Comparison of ENCODE assay signal across 1 cellular context in the genomic region with DNA sequence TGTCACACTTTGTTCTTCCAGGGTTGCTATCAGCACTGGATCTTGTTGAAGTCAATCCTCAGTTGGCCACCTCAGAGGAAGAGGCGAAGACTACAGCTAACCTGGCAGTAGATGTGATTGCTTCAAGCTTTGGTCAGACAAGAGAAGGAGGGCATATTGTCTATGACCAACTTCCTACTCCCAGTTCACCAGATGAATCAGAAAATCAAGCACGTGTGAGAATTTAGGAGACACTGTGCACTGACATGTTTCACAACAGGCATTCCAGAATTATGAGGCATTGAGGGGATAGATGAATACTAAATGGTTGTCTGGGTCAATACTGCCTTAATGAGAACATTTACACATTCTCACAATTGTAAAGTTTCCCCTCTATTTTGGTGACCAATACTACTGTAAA.
TF ChIP-seq lines count a peak whose summit lies in the region.

No MANE protein-coding gene starts in this region.

TF ChIP-seq in GM12878, 131 proteins besides CTCF, POLR2A, EP300 and RAD21:
- TF ChIP-seq KDM1A (IDR thresholded peaks at IDR 0.05; ENCODE audit: borderline replicate concordance) (no peak), FOXK2 (IDR thresholded peaks at IDR 0.05) (no peak), ZNF622 (IDR thresholded peaks at IDR 0.05) (no peak)
